ENCODE assay signal across 34 cellular contexts in genomic region chrX:15072259-15072658, GRCh38.
"Had no signal": no experiment of that assay in that cellular context is flagged by ENCODE, and none has a peak within 500 bp of the region (broad histone marks: within the 10 kb centered on the region; RNA-seq: fewer than 3 reads in every experiment).

No MANE protein-coding gene starts in this region.

- DNase-seq: Karpas-422, Kasumi-1, KG1, MG63, MM.1S, NCI-H1048, NCI-H1092, NCI-H1092 treated with DMSO at 0.1 percent for 48 hours, NCI-H1105, NCI-H1105 treated with DMSO at 0.1 percent for 48 hours, NCI-H1417, NCI-H1417 treated with DMSO at 0.1 percent for 48 hours, NCI-H1436, NCI-H1436 treated with DMSO at 0.1 percent for 48 hours, NCI-H146, NCI-H1694, NCI-H1694 treated with DMSO at 0.1 percent for 48 hours, NCI-H187, NCI-H187 treated with DMSO at 0.1 percent for 48 hours, NCI-H1930, NCI-H2029, NCI-H2029 treated with DMSO at 0.1 percent for 48 hours, NCI-H2081, NCI-H2081 treated with DMSO at 0.1 percent for 48 hours, NCI-H2107, NCI-H2171, NCI-H2171 treated with DMSO at 0.1 percent for 48 hours, NCI-H2227 treated with DMSO at 0.1 percent for 48 hours, NCI-H226, NCI-H345, NCI-H446, NCI-H446 treated with DMSO at 0.1 percent for 48 hours, NCI-H510A had no signal

- H3K4me2 ChIP-seq: KMS-11 had no signal

- H3K27ac ChIP-seq: KMS-11 had no signal

- H3K4me3 ChIP-seq: MG63 had no signal

- H3K27me3 ChIP-seq: MG63 had no signal

- H3K9me3 ChIP-seq: MG63 had no signal

- H3K9ac ChIP-seq: KMS-11 had no signal

- H3K36me3 ChIP-seq: MG63 had no signal
